In genomic region chr17:36888236-36888957, GRCh38 we compare ENCODE assay signal across 23 cellular contexts. TPM values are rescaled to one million over a fixed set of nuclear protein-coding genes. Genes with fewer than 3 reads are reported as not detected.
DNase-seq lines count a peak whose midpoint lies in the region; ATAC-seq and TF ChIP-seq lines count a peak whose summit lies in the region.
"Had no signal": no experiment of that assay in that cellular context is flagged by ENCODE, and none has a peak within 500 bp of the region (broad histone marks: within the 10 kb centered on the region; RNA-seq: fewer than 3 reads in every experiment).

No MANE protein-coding gene starts in this region.

- H3K4me3 ChIP-seq in osteoblast (ENCODE audit: insufficient read depth, low read length), result no peak overlapping the region
- H3K4me3 ChIP-seq: heart left ventricle had no signal

- no peaks in the 10 kb centered on the region for H3K4me1 ChIP-seq in osteoblast (ENCODE audit: insufficient read depth, low read length)
- H3K4me1 ChIP-seq: parathyroid adenoma had no signal

- H3K9me3 Mint-ChIP-seq in brain, result no peaks in the 10 kb centered on the region
- H3K9me3 Mint-ChIP-seq in activated CD4-positive, alpha-beta T cell treated with anti-CD3 and anti-CD28 coated beads, Interleukin-2, amount 10 ng/mL, durations not matched to agents 24 days and 14 days, result no peaks in the 10 kb centered on the region
- H3K9me3 Mint-ChIP-seq: activated CD4-positive, alpha-beta memory T cell treated with anti-CD3 and anti-CD28 coated beads for 36 hours; H9; T-cell had no signal

- no peak overlapping the region for H3K4me3 Mint-ChIP-seq in brain
- H3K4me3 Mint-ChIP-seq in activated CD4-positive, alpha-beta T cell treated with anti-CD3 and anti-CD28 coated beads, Interleukin-2, amount 10 ng/mL, durations not matched to agents 24 days and 14 days, result no peak overlapping the region
- H3K4me3 Mint-ChIP-seq: activated CD4-positive, alpha-beta memory T cell treated with anti-CD3 and anti-CD28 coated beads for 36 hours; CD4-positive, CD25-positive, alpha-beta regulatory T cell; H9; T-cell had no signal

- no peak for ATAC-seq in GM18873 (IDR thresholded peaks at IDR 0.05; ENCODE audit: low FRiP score, unreplicated experiment)
- ATAC-seq: heart left ventricle, T-cell had no signal

- peaks cover 35% of the 10 kb centered on the region for H3K27me3 Mint-ChIP-seq in brain
- H3K27me3 Mint-ChIP-seq in activated CD4-positive, alpha-beta T cell treated with anti-CD3 and anti-CD28 coated beads, Interleukin-2, amount 10 ng/mL, durations not matched to agents 24 days and 14 days, result peaks cover 9% of the 10 kb centered on the region

- H3K36me3 ChIP-seq in osteoblast (ENCODE audit: insufficient read depth, low read length), result no peaks in the 10 kb centered on the region
- H3K36me3 ChIP-seq: heart left ventricle had no signal

- H3K27me3 ChIP-seq in osteoblast (ENCODE audit: insufficient read depth, low read length), result peaks cover 37% of the 10 kb centered on the region

- peaks cover 63% of the 10 kb centered on the region for H3K4me1 Mint-ChIP-seq in brain
- no peaks in the 10 kb centered on the region for H3K4me1 Mint-ChIP-seq in activated CD4-positive, alpha-beta T cell treated with anti-CD3 and anti-CD28 coated beads, Interleukin-2, amount 10 ng/mL, durations not matched to agents 24 days and 14 days
- H3K4me1 Mint-ChIP-seq: CD4-positive, CD25-positive, alpha-beta regulatory T cell; T-cell had no signal

- H3K27ac Mint-ChIP-seq in brain, result peak overlapping the region in 3 of 5 experiments; percentile 26 to 63 (median 50)
- H3K27ac Mint-ChIP-seq in activated CD4-positive, alpha-beta T cell treated with anti-CD3 and anti-CD28 coated beads, Interleukin-2, amount 10 ng/mL, durations not matched to agents 24 days and 14 days, result no peak overlapping the region
- H3K27ac Mint-ChIP-seq: activated CD4-positive, alpha-beta memory T cell treated with anti-CD3 and anti-CD28 coated beads for 36 hours; CD4-positive, CD25-positive, alpha-beta regulatory T cell; H9; T-cell had no signal

- H3K79me2 ChIP-seq in osteoblast (ENCODE audit: insufficient read depth, low read length), result no peaks in the 10 kb centered on the region
- H3K79me2 ChIP-seq: parathyroid adenoma had no signal

- no peak overlapping the region for H2AFZ ChIP-seq in osteoblast (ENCODE audit: low read length)
- H2AFZ ChIP-seq: parathyroid adenoma had no signal

- DNase-seq in D341Med (ENCODE audit: low spot score), result peak; percentile 55
- peak; percentile 82 for DNase-seq in NCI-H1105 treated with DMSO at 0.1 percent for 48 hours (lab: John Stamatoyannopoulos, UW)
- peak; percentile 83 for DNase-seq in NCI-H345 (lab: John Stamatoyannopoulos, UW)
- no peak for DNase-seq in activated CD4-positive, alpha-beta T cell treated with anti-CD3 and anti-CD28 coated beads, Interleukin-2, amount 10 ng/mL, durations not matched to agents 24 days and 14 days
- no peak for DNase-seq in osteoblast (ENCODE audit: insufficient read length, low spot score, missing footprints)
- no peak for DNase-seq in 8988T
- DNase-seq: activated CD4-positive, alpha-beta memory T cell treated with anti-CD3 and anti-CD28 coated beads for 36 hours; activated naive CD4-positive, alpha-beta T cell treated with Interleukin-2 at 50 U/mL for 16 hours; aorta; CD4-positive, CD25-positive, alpha-beta regulatory T cell; cerebellar nuclear complex; effector CD8-positive, alpha-beta T cell; H9; heart left ventricle; stimulated activated CD4-positive, alpha-beta T cell treated with anti-CD3 and anti-CD28 coated beads, Interleukin-4, amount 100 ng/mL, for 1 hour; T-cell had no signal

- no peak overlapping the region for H3K27ac ChIP-seq in osteoblast (ENCODE audit: low read depth, low read length)
- H3K27ac ChIP-seq: heart left ventricle, parathyroid adenoma had no signal

- no peaks in the 10 kb centered on the region for H3K36me3 Mint-ChIP-seq in brain
- H3K36me3 Mint-ChIP-seq in activated CD4-positive, alpha-beta T cell treated with anti-CD3 and anti-CD28 coated beads, Interleukin-2, amount 10 ng/mL, durations not matched to agents 24 days and 14 days (ENCODE audit: low read depth), result no peaks in the 10 kb centered on the region
- H3K36me3 Mint-ChIP-seq: activated CD4-positive, alpha-beta memory T cell treated with anti-CD3 and anti-CD28 coated beads for 36 hours; CD4-positive, CD25-positive, alpha-beta regulatory T cell; T-cell had no signal

- H4K20me1 ChIP-seq in osteoblast (ENCODE audit: insufficient read depth, low read length), result no peaks in the 10 kb centered on the region

- TF ChIP-seq CTCF in brain (conservative IDR thresholded peaks at IDR 0.05) (no peak), osteoblast (IDR thresholded peaks at IDR 0.05; ENCODE audit: extremely low read depth, low read depth, low read length) (no peak)

- H3K9me3 ChIP-seq in osteoblast (ENCODE audit: low read depth, low read length), result no peaks in the 10 kb centered on the region
- H3K9me3 ChIP-seq: heart left ventricle had no signal

- no peak overlapping the region for H3K4me2 ChIP-seq in osteoblast (ENCODE audit: insufficient read depth, low read length)

- intact Hi-C loops in activated CD4-positive, alpha-beta T cell treated with anti-CD3 and anti-CD28 coated beads, Interleukin-2, amount 10 ng/mL, durations not matched to agents 24 days and 14 days (cut with micrococcal nuclease), result no loop called here

RNA-seq across cellular contexts. Expression of gene LHX1, which starts 48.9 kb away (rescaled TPM):
- not detected for polyA plus RNA-seq in brain (ENCODE audit: insufficient read depth, low read depth, low replicate concordance)
- total RNA-seq in activated CD4-positive, alpha-beta T cell treated with anti-CD3 and anti-CD28 coated beads, Interleukin-2, amount 10 ng/mL, durations not matched to agents 24 days and 14 days, result 0.44 and 0.57 TPM in 2 replicates
- total RNA-seq in osteoblast, result not detected in 2 replicates
- total RNA-seq: aorta; CD4-positive, CD25-positive, alpha-beta regulatory T cell; fibroblast of lung; heart left ventricle; lower leg skin; T-cell; ureter had no signal
- polyA plus RNA-seq: AG04450, aorta, fibroblast of lung, heart left ventricle had no signal

Comparison
In these comparisons a context has a peak if more than half of its experiments do, and no peak if none do; other contexts are left out.
1. DNase-seq: peak in D341Med (single experiment), NCI-H1105 treated with DMSO at 0.1 percent for 48 hours (single experiment) and NCI-H345 (single experiment); none in activated CD4-positive, alpha-beta T cell treated with anti-CD3 and anti-CD28 coated beads, Interleukin-2, amount 10 ng/mL, durations not matched to agents 24 days and 14 days (single experiment), osteoblast (single experiment) and 8988T (single experiment).